Comparison of ENCODE assay signal across 8 cellular contexts in genomic region chr2:96324716-96325037, GRCh38. TPM values are rescaled to one million over a fixed set of nuclear protein-coding genes. Genes with fewer than 3 reads are reported as not detected.
DNase-seq lines count a peak whose midpoint lies in the region; ATAC-seq and TF ChIP-seq lines count a peak whose summit lies in the region.

No MANE protein-coding gene starts in this region.

- H3K36me3 ChIP-seq in SK-N-SH (replicated peaks in 1 of 2; ENCODE audit: control insufficient read depth in 1 of 2, insufficient read depth in 2 of 2, low read length in 1 of 2) = peaks cover 0 to 5% of the 10 kb centered on the region in 2 experiments
- H3K36me3 ChIP-seq in left lung = no peaks in the 10 kb centered on the region
- H3K36me3 ChIP-seq in subcutaneous abdominal adipose tissue (ENCODE audit: control insufficient read depth in 5 of 5, insufficient read depth in 5 of 5, low read length in 5 of 5) = peaks cover 0 to 11% (median 5%) of the 10 kb centered on the region in 5 donors

- H3K79me2 ChIP-seq in SK-N-SH (ENCODE audit: insufficient read depth) = no peaks in the 10 kb centered on the region

- DNase-seq in SK-N-SH = no peak
- DNase-seq in activated T-cell treated with anti-CD3 and anti-CD28 coated beads, Interleukin-2, amount 50 U/mL, for 4 hours = peak; percentile 13
- DNase-seq in left lung = no peak
- no peak for DNase-seq in NCI-H774 (lab: John Stamatoyannopoulos, UW)
- no peak for DNase-seq in NCI-H526 treated with DMSO at 0.1 percent for 48 hours (lab: John Stamatoyannopoulos, UW)

- no peaks in the 10 kb centered on the region for H4K20me1 ChIP-seq in SK-N-SH (ENCODE audit: insufficient read depth)

- intact Hi-C loops in left lung (cut with DNase I) = no loop called here

- ATAC-seq in SK-N-SH treated with all-trans-retinoic acid at 6 μM for 48 hours = no peak
- ATAC-seq in activated T-cell treated with anti-CD3 and anti-CD28 coated beads, Interleukin-2, amount 50 U/mL, for 4 hours = peak; percentile 19 to 20
- no peak for ATAC-seq in left lung
- no peak for ATAC-seq in GM18505 (IDR thresholded peaks at IDR 0.05; ENCODE audit: unreplicated experiment)

- H2AFZ ChIP-seq in SK-N-SH (ENCODE audit: low read depth) = peak overlapping the region; percentile 91

- H3K9me3 ChIP-seq in SK-N-SH (no peaks in the 10 kb centered on the region), left lung (no peaks in the 10 kb centered on the region), subcutaneous abdominal adipose tissue (ENCODE audit: control insufficient read depth in 5 of 5, low read length in 5 of 5) (no peaks in the 10 kb centered on the region)

- CTCF ChIA-PET in SK-N-SH (lab: Yijun Ruan, JAX) = interaction anchor here (0.6 to 1.2 kb wide), 4 partner anchors 9 to 84 kb away, joined by 3 to 5 read pairs (median 4); no protein-coding TSS in a partner anchor

- WGBS in SK-N-SH (ENCODE audit: low lambda C conversion rate) = 39% methylated on average over 6 of the region's 6 CpGs

- H3F3A ChIP-seq in SK-N-SH (replicated peaks; ENCODE audit: insufficient read depth) = peaks cover 11% of the 10 kb centered on the region

- peaks cover 47% of the 10 kb centered on the region for H3K4me1 Mint-ChIP-seq in activated T-cell treated with anti-CD3 and anti-CD28 coated beads, Interleukin-2, amount 50 U/mL, for 4 hours (ENCODE audit: low read depth)

- no peak for TF ChIP-seq RAD21 in SK-N-SH (IDR thresholded peaks at IDR 0.05; ENCODE audit: low read length)

- POLR2A ChIA-PET in SK-N-SH (lab: Yijun Ruan, JAX) = interaction anchor here (0.7 to 2.7 kb wide), 3 partner anchors 12 to 20 kb away, joined by 3 to 15 read pairs (median 4); partner anchors contain the start of genes NCAPH and SNRNP200

- no peak for TF ChIP-seq POLR2A in GM18505 (IDR thresholded peaks at IDR 0.05; ENCODE audit: borderline replicate concordance, extremely low read depth, insufficient read depth, insufficient read length)

- H3K9me3 Mint-ChIP-seq in activated T-cell treated with anti-CD3 and anti-CD28 coated beads, Interleukin-2, amount 50 U/mL, for 4 hours = no peaks in the 10 kb centered on the region

- H3K27ac ChIP-seq in SK-N-SH (ENCODE audit: low read depth in 2 of 2, low read length in 1 of 2) (peak overlapping the region in 1 of 2 experiments; percentile 58; a peak in 1 of 4 replicates), left lung (no peak overlapping the region), subcutaneous abdominal adipose tissue (ENCODE audit: low read depth, low read length) (peak overlapping the region; percentile 49)

- H3K4me2 ChIP-seq in SK-N-SH = peak overlapping the region; percentile 86

- no peak overlapping the region for H3K9ac ChIP-seq in SK-N-SH
- H3K9ac ChIP-seq in subcutaneous abdominal adipose tissue (ENCODE audit: low read length in 5 of 5) = peak overlapping the region in 3 of 5 donors; percentile 76 to 89 (median 81)

- H3K27me3 Mint-ChIP-seq in activated T-cell treated with anti-CD3 and anti-CD28 coated beads, Interleukin-2, amount 50 U/mL, for 4 hours (ENCODE audit: low read depth) = no peaks in the 10 kb centered on the region

- peaks cover 21% of the 10 kb centered on the region for H3K36me3 Mint-ChIP-seq in activated T-cell treated with anti-CD3 and anti-CD28 coated beads, Interleukin-2, amount 50 U/mL, for 4 hours (ENCODE audit: insufficient read depth)

- no peaks in the 10 kb centered on the region for H3K9me2 ChIP-seq in SK-N-SH

- TF ChIP-seq CTCF in SK-N-SH (IDR thresholded peaks at IDR 0.05) (no peak), left lung (IDR thresholded peaks at IDR 0.05) (no peak)

- H3K4me3 Mint-ChIP-seq in activated T-cell treated with anti-CD3 and anti-CD28 coated beads, Interleukin-2, amount 50 U/mL, for 4 hours = peak overlapping the region; percentile 95

- peaks cover 6 to 16% of the 10 kb centered on the region in 2 experiments; a peak in 1 of 4 replicates for H3K4me1 ChIP-seq in SK-N-SH (ENCODE audit: control insufficient read depth in 1 of 2, insufficient read depth in 2 of 2, low read depth in 1 of 2, low read length in 1 of 2)
- peaks cover 3 to 40% of the 10 kb centered on the region in 2 donors for H3K4me1 ChIP-seq in left lung
- peaks cover 3 to 58% (median 37%) of the 10 kb centered on the region in 5 donors for H3K4me1 ChIP-seq in subcutaneous abdominal adipose tissue (ENCODE audit: control insufficient read depth in 5 of 5, insufficient read depth in 5 of 5, low read length in 5 of 5)

- H3K27me3 ChIP-seq in SK-N-SH (ENCODE audit: insufficient read depth) = no peaks in the 10 kb centered on the region
- peaks cover 25 to 66% of the 10 kb centered on the region in 2 donors for H3K27me3 ChIP-seq in left lung
- peaks cover 8 to 17% (median 12%) of the 10 kb centered on the region in 5 donors for H3K27me3 ChIP-seq in subcutaneous abdominal adipose tissue (ENCODE audit: control insufficient read depth in 5 of 5, insufficient read depth in 4 of 5, low read length in 5 of 5)

- peak overlapping the region; percentile 60 to 62; a peak in 3 of 4 replicates for H3K4me3 ChIP-seq in SK-N-SH (ENCODE audit: low read depth in 2 of 2, low read length in 1 of 2)
- H3K4me3 ChIP-seq in left lung = peak overlapping the region; percentile 42 to 48
- H3K4me3 ChIP-seq in subcutaneous abdominal adipose tissue (ENCODE audit: low read depth in 1 of 5, low read length in 5 of 5) = peak overlapping the region in 4 of 5 donors; percentile 63 to 79 (median 72)

- TF ChIP-seq EP300 in SK-N-SH (IDR thresholded peaks at IDR 0.05; ENCODE audit: borderline replicate concordance in 1 of 2, low read depth in 1 of 2, low read length in 1 of 2) = no peak

TF ChIP-seq in SK-N-SH, 30 proteins besides CTCF, POLR2A, EP300 and RAD21 (continues in another document):
- TF ChIP-seq TAF1 (IDR thresholded peaks at IDR 0.05; ENCODE audit: borderline replicate concordance, low read depth, low read length) = no peak
- TF ChIP-seq, protein P1, sequence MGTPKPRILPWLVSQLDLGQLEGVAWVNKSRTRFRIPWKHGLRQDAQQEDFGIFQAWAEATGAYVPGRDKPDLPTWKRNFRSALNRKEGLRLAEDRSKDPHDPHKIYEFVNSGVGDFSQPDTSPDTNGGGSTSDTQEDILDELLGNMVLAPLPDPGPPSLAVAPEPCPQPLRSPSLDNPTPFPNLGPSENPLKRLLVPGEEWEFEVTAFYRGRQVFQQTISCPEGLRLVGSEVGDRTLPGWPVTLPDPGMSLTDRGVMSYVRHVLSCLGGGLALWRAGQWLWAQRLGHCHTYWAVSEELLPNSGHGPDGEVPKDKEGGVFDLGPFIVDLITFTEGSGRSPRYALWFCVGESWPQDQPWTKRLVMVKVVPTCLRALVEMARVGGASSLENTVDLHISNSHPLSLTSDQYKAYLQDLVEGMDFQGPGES (IDR thresholded peaks at IDR 0.05; ENCODE audit: low read depth, low read length) = no peak
- no peak for TF ChIP-seq FOXJ3 (CRISPR knock-in tag; IDR thresholded peaks at IDR 0.05)
- no peak for TF ChIP-seq EZH2phosphoT487 (IDR thresholded peaks at IDR 0.05; ENCODE audit: borderline replicate concordance, low read depth)
- TF ChIP-seq FOXM1 (IDR thresholded peaks at IDR 0.05; ENCODE audit: low read depth) = no peak

TF ChIP-seq in SK-N-SH treated with all-trans-retinoic acid at 6 μM for 48 hours, 23 proteins besides CTCF, POLR2A, EP300 and RAD21 (continues in another document):
- no peak for TF ChIP-seq SNAI2 (CRISPR knock-in tag; IDR thresholded peaks at IDR 0.05)
- no peak for TF ChIP-seq TCF4 (CRISPR knock-in tag; IDR thresholded peaks at IDR 0.05; ENCODE audit: borderline replicate concordance)
- no peak for TF ChIP-seq BACH2 (CRISPR knock-in tag; IDR thresholded peaks at IDR 0.05; ENCODE audit: borderline replicate concordance)
- no peak for TF ChIP-seq POU6F1 (CRISPR knock-in tag; IDR thresholded peaks at IDR 0.05; ENCODE audit: borderline replicate concordance, low read depth)
- TF ChIP-seq OSR1 (CRISPR knock-in tag; IDR thresholded peaks at IDR 0.05) = no peak

RNA-seq across cellular contexts. Expression of gene ITPRIPL1, which starts 0.4 kb away (rescaled TPM):
- polyA plus RNA-seq in SK-N-SH (2012; rRNA removed) = 4.3 and 5.0 TPM in 2 replicates
- 5.0 and 6.1 TPM in 2 replicates for polyA plus RNA-seq in SK-N-SH (2012; cell fraction: cytosol; rRNA removed)
- polyA plus RNA-seq in SK-N-SH (2012; cell fraction: nucleus; rRNA removed) = 3.4 and 3.6 TPM in 2 replicates
- total RNA-seq in activated T-cell treated with anti-CD3 and anti-CD28 coated beads, Interleukin-2, amount 50 U/mL, for 4 hours = 10 to 100 TPM; 30.2 to 39.5 (median 31.6) TPM
- total RNA-seq in left lung = 1 to 10 TPM; 1.3 to 2.3 TPM

RNA-seq across cellular contexts. Expression of gene NCAPH, which starts 10.9 kb away (rescaled TPM):
- polyA plus RNA-seq in SK-N-SH (2012; rRNA removed) = 17.0 and 17.8 TPM in 2 replicates
- 15.0 and 17.0 TPM in 2 replicates for polyA plus RNA-seq in SK-N-SH (2012; cell fraction: cytosol; rRNA removed)
- 15.2 and 15.8 TPM in 2 replicates for polyA plus RNA-seq in SK-N-SH (2012; cell fraction: nucleus; rRNA removed)
- total RNA-seq in activated T-cell treated with anti-CD3 and anti-CD28 coated beads, Interleukin-2, amount 50 U/mL, for 4 hours = 10 to 100 TPM; 15.5 to 22.9 (median 16.4) TPM
- total RNA-seq in left lung = 1 to 10 TPM; 4.4 to 5.7 TPM

RNA-seq across cellular contexts. Expression of gene SNRNP200, which starts 19.3 kb away (rescaled TPM):
- polyA plus RNA-seq in SK-N-SH (2012; rRNA removed) = 165 and 177 TPM in 2 replicates
- polyA plus RNA-seq in SK-N-SH (2012; cell fraction: cytosol; rRNA removed) = 104 and 134 TPM in 2 replicates
- 437 and 481 TPM in 2 replicates for polyA plus RNA-seq in SK-N-SH (2012; cell fraction: nucleus; rRNA removed)
- 100 to 1,000 TPM; 219 to 232 (median 223) TPM for total RNA-seq in activated T-cell treated with anti-CD3 and anti-CD28 coated beads, Interleukin-2, amount 50 U/mL, for 4 hours
- 10 to 100 TPM; 82.7 to 96.1 TPM for total RNA-seq in left lung

RNA-seq across cellular contexts. Expression of gene CIAO1, which starts 58.7 kb away (rescaled TPM):
- 120 and 158 TPM in 2 replicates for polyA plus RNA-seq in SK-N-SH (2012; rRNA removed)
- 85.4 and 125 TPM in 2 replicates for polyA plus RNA-seq in SK-N-SH (2012; cell fraction: cytosol; rRNA removed)
- polyA plus RNA-seq in SK-N-SH (2012; cell fraction: nucleus; rRNA removed) = 188 and 242 TPM in 2 replicates
- 100 to 1,000 TPM; 106 to 114 (median 109) TPM for total RNA-seq in activated T-cell treated with anti-CD3 and anti-CD28 coated beads, Interleukin-2, amount 50 U/mL, for 4 hours
- total RNA-seq in left lung = 10 to 100 TPM; 59.8 to 69.1 TPM

RNA-seq across cellular contexts. Expression of gene TMEM127, which starts 58.9 kb away (rescaled TPM):
- 40.9 and 47.9 TPM in 2 replicates for polyA plus RNA-seq in SK-N-SH (2012; rRNA removed)
- polyA plus RNA-seq in SK-N-SH (2012; cell fraction: cytosol; rRNA removed) = 25.6 and 37.1 TPM in 2 replicates
- 20.5 and 32.1 TPM in 2 replicates for polyA plus RNA-seq in SK-N-SH (2012; cell fraction: nucleus; rRNA removed)
- total RNA-seq in activated T-cell treated with anti-CD3 and anti-CD28 coated beads, Interleukin-2, amount 50 U/mL, for 4 hours = 10 to 100 TPM; 31.9 to 37.5 (median 36.9) TPM
- 10 to 100 TPM; 66.1 to 79.9 TPM for total RNA-seq in left lung

Comparison
In these comparisons a context has a peak if more than half of its experiments do, and no peak if none do; other contexts are left out.
1. ATAC-seq: peak in activated T-cell treated with anti-CD3 and anti-CD28 coated beads, Interleukin-2, amount 50 U/mL, for 4 hours (2 of 2); none in SK-N-SH treated with all-trans-retinoic acid at 6 μM for 48 hours (single experiment), left lung (single experiment) and GM18505 (single experiment).
2. RNA of gene ITPRIPL1, which starts 0.4 kb away (total RNA-seq): 30.2 to 39.5 TPM in activated T-cell treated with anti-CD3 and anti-CD28 coated beads, Interleukin-2, amount 50 U/mL, for 4 hours; 1.3 to 2.3 TPM in left lung; every median in the first group is over 4 times any median in the second.
3. Peak in every context shown above with its lines, with median percentiles within 50 percentile points of each other: H3K4me3 ChIP-seq.